1 cellular context compared by ENCODE assay signal in the genomic region with DNA sequence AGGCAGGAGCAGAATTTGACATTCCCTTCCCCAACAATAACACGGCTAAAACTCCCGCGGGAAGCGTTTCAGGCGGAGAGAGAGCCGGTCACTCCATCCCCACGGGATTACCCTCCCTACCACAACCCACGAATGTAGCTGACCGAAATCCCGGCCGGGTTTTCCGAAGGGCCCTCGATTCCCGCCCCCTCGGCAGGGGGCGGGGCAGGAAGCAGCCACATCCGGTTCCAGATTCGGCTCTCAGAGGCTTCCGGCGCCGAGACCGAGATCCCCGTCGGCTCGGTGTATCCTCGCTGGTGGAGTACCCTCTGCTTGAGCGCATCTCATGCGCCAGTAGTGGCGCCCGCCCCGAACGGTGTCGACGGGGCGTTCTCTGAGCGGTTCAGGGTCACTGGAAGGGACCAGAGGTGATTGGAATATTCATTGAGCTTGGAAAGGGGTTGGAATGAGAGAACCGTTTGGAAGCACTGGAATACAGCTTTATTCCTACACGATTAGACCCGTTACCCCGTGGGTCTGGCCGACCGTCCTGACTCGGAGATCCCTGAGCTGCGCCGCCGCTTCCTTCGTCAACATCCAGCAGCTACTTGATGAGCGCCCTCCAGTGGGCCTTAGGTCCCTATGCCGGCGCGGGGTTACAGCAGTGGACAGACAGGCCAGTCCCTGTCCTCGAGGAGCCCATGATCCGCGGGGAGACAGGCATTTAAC.
A peak's percentile ranks its signal among the peaks of the same experiment; 100 is the strongest.
TF ChIP-seq lines count a peak whose summit lies in the region.

No MANE protein-coding gene starts in this region.

TF ChIP-seq in HepG2, 621 proteins besides CTCF, POLR2A, EP300 and RAD21 (continued from another document and continues in another):
- TF ChIP-seq, protein P1, sequence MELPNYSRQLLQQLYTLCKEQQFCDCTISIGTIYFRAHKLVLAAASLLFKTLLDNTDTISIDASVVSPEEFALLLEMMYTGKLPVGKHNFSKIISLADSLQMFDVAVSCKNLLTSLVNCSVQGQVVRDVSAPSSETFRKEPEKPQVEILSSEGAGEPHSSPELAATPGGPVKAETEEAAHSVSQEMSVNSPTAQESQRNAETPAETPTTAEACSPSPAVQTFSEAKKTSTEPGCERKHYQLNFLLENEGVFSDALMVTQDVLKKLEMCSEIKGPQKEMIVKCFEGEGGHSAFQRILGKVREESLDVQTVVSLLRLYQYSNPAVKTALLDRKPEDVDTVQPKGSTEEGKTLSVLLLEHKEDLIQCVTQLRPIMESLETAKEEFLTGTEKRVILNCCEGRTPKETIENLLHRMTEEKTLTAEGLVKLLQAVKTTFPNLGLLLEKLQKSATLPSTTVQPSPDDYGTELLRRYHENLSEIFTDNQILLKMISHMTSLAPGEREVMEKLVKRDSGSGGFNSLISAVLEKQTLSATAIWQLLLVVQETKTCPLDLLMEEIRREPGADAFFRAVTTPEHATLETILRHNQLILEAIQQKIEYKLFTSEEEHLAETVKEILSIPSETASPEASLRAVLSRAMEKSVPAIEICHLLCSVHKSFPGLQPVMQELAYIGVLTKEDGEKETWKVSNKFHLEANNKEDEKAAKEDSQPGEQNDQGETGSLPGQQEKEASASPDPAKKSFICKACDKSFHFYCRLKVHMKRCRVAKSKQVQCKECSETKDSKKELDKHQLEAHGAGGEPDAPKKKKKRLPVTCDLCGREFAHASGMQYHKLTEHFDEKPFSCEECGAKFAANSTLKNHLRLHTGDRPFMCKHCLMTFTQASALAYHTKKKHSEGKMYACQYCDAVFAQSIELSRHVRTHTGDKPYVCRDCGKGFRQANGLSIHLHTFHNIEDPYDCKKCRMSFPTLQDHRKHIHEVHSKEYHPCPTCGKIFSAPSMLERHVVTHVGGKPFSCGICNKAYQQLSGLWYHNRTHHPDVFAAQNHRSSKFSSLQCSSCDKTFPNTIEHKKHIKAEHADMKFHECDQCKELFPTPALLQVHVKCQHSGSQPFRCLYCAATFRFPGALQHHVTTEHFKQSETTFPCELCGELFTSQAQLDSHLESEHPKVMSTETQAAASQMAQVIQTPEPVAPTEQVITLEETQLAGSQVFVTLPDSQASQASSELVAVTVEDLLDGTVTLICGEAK (IDR thresholded peaks at IDR 0.05): peak; percentile 35
- TF ChIP-seq, protein P1 (CRISPR knock-in tag; IDR thresholded peaks at IDR 0.05): no peak; the same call in 1 of the 2 replicates
- TF ChIP-seq DPF2 (CRISPR knock-in tag; IDR thresholded peaks at IDR 0.05; ENCODE audit: borderline replicate concordance, low read depth) (no peak), ELF4 (CRISPR knock-in tag; IDR thresholded peaks at IDR 0.05; ENCODE audit: borderline replicate concordance) (peak; percentile 90), ZGPAT (CRISPR knock-in tag; IDR thresholded peaks at IDR 0.05) (peak; percentile 98), FOSL1 (CRISPR knock-in tag; IDR thresholded peaks at IDR 0.05; ENCODE audit: borderline replicate concordance) (no peak), AHDC1 (CRISPR knock-in tag; IDR thresholded peaks at IDR 0.05; ENCODE audit: borderline replicate concordance) (peak; percentile 69; the same call in 1 of the 2 replicates), ZNF326 (CRISPR knock-in tag; IDR thresholded peaks at IDR 0.05; ENCODE audit: borderline replicate concordance) (no peak), BORCS8-MEF2B (CRISPR knock-in tag; IDR thresholded peaks at IDR 0.05) (peak; percentile 83), GABPB1 (CRISPR knock-in tag; IDR thresholded peaks at IDR 0.05) (peak; percentile 95), KLF6 (CRISPR knock-in tag; IDR thresholded peaks at IDR 0.05) (no peak; the same call in 1 of the 2 replicates), ZNF296 (CRISPR knock-in tag; conservative IDR thresholded peaks at IDR 0.05) (0 out of 2 replicates have a peak, but pooled peaks have one; percentile 47), ARHGAP35 (CRISPR knock-in tag; IDR thresholded peaks at IDR 0.05; ENCODE audit: borderline replicate concordance) (peak; percentile 18; the same call in 1 of the 2 replicates), SSRP1 (CRISPR knock-in tag; IDR thresholded peaks at IDR 0.05) (peak; percentile 91), CREB3 (CRISPR knock-in tag; IDR thresholded peaks at IDR 0.05) (0 out of 2 replicates have a peak, but pooled peaks have one; percentile 61), HDAC1 (CRISPR knock-in tag; IDR thresholded peaks at IDR 0.05) (peak; percentile 86), MYC (CRISPR knock-in tag; IDR thresholded peaks at IDR 0.05; ENCODE audit: borderline replicate concordance) (peak; percentile 72; the same call in 1 of the 2 replicates)
- TF ChIP-seq, protein P2, sequence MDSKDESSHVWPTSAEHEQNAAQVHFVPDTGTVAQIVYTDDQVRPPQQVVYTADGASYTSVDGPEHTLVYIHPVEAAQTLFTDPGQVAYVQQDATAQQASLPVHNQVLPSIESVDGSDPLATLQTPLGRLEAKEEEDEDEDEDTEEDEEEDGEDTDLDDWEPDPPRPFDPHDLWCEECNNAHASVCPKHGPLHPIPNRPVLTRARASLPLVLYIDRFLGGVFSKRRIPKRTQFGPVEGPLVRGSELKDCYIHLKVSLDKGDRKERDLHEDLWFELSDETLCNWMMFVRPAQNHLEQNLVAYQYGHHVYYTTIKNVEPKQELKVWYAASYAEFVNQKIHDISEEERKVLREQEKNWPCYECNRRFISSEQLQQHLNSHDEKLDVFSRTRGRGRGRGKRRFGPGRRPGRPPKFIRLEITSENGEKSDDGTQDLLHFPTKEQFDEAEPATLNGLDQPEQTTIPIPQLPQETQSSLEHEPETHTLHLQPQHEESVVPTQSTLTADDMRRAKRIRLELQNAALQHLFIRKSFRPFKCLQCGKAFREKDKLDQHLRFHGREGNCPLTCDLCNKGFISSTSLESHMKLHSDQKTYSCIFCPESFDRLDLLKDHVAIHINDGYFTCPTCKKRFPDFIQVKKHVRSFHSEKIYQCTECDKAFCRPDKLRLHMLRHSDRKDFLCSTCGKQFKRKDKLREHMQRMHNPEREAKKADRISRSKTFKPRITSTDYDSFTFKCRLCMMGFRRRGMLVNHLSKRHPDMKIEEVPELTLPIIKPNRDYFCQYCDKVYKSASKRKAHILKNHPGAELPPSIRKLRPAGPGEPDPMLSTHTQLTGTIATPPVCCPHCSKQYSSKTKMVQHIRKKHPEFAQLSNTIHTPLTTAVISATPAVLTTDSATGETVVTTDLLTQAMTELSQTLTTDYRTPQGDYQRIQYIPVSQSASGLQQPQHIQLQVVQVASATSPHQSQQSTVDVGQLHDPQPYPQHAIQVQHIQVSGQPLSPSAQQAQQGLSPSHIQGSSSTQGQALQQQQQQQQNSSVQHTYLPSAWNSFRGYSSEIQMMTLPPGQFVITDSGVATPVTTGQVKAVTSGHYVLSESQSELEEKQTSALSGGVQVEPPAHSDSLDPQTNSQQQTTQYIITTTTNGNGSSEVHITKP (CRISPR knock-in tag; IDR thresholded peaks at IDR 0.05; ENCODE audit: low read depth): no peak; the same call in 1 of the 2 replicates
- TF ChIP-seq, protein P3, sequence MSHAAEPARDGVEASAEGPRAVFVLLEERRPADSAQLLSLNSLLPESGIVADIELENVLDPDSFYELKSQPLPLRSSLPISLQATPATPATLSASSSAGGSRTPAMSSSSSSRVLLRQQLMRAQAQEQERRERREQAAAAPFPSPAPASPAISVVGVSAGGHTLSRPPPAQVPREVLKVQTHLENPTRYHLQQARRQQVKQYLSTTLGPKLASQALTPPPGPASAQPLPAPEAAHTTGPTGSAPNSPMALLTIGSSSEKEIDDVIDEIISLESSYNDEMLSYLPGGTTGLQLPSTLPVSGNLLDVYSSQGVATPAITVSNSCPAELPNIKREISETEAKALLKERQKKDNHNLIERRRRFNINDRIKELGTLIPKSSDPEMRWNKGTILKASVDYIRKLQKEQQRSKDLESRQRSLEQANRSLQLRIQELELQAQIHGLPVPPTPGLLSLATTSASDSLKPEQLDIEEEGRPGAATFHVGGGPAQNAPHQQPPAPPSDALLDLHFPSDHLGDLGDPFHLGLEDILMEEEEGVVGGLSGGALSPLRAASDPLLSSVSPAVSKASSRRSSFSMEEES (CRISPR knock-in tag; IDR thresholded peaks at IDR 0.05): peak; percentile 48
- TF ChIP-seq, protein P4, sequence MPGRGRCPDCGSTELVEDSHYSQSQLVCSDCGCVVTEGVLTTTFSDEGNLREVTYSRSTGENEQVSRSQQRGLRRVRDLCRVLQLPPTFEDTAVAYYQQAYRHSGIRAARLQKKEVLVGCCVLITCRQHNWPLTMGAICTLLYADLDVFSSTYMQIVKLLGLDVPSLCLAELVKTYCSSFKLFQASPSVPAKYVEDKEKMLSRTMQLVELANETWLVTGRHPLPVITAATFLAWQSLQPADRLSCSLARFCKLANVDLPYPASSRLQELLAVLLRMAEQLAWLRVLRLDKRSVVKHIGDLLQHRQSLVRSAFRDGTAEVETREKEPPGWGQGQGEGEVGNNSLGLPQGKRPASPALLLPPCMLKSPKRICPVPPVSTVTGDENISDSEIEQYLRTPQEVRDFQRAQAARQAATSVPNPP (CRISPR knock-in tag; IDR thresholded peaks at IDR 0.05): peak; percentile 85; the same call in 1 of the 2 replicates
